Comparison of ENCODE assay signal across 9 cellular contexts in genomic region chr1:17539202-17539525, GRCh38. TPM values are rescaled to one million over a fixed set of nuclear protein-coding genes. Genes with fewer than 3 reads are reported as not detected.
DNase-seq lines count a peak whose midpoint lies in the region; ATAC-seq and TF ChIP-seq lines count a peak whose summit lies in the region.
"Had no signal": no experiment of that assay in that cellular context is flagged by ENCODE, and none has a peak within 500 bp of the region (broad histone marks: within the 10 kb centered on the region; RNA-seq: fewer than 3 reads in every experiment).

No MANE protein-coding gene starts in this region.

- ATAC-seq in HG03571 (IDR thresholded peaks at IDR 0.05; ENCODE audit: unreplicated experiment) = no peak

- 1 to 14% (median 4%) methylated on average over 14 to 20 of the region's 20 CpGs for WGBS in stomach, 5 donors

- no peaks in the 10 kb centered on the region for H3K27me3 ChIP-seq in HUES48 (ENCODE audit: control insufficient read depth, insufficient read depth, low read length)
- no peaks in the 10 kb centered on the region for H3K27me3 ChIP-seq in brain microvascular endothelial cell (replicated peaks)
- H3K27me3 ChIP-seq in layer of hippocampus (ENCODE audit: control insufficient read depth, insufficient read depth, low read length) = no peaks in the 10 kb centered on the region
- peaks cover 0 to 28% (median 0%) of the 10 kb centered on the region in 3 donors for H3K27me3 ChIP-seq in stomach

- intact Hi-C loops in stomach (cut with DNase I; ENCODE audit: low total_unique reads) = no loop called here

- no peak for TF ChIP-seq CTCF in brain microvascular endothelial cell (IDR thresholded peaks at IDR 0.05; ENCODE audit: low read depth, low read length, missing control alignments)
- no peak for TF ChIP-seq CTCF in stomach (IDR thresholded peaks at IDR 0.05)

- no peak for TF ChIP-seq POLR2A in stomach (IDR thresholded peaks at IDR 0.05)

- H3K9me3 ChIP-seq in HUES48 (ENCODE audit: control insufficient read depth, insufficient read depth, low read length) (no peaks in the 10 kb centered on the region), stomach (no peaks in the 10 kb centered on the region)

- H3K36me3 ChIP-seq in HUES48 (ENCODE audit: control insufficient read depth, insufficient read depth, low read length) (no peaks in the 10 kb centered on the region), brain microvascular endothelial cell (replicated peaks) (no peaks in the 10 kb centered on the region), stomach (no peaks in the 10 kb centered on the region)

- H3K27ac ChIP-seq in HUES48 (ENCODE audit: low read depth, low read length) (no peak overlapping the region), brain microvascular endothelial cell (no peak overlapping the region), layer of hippocampus (ENCODE audit: low read depth, low read length) (peak overlapping the region; percentile 48), stomach (peak overlapping the region; percentile 44 to 94 (median 87))

- DNase-seq in brain microvascular endothelial cell (no peak), stomach (no peak), NCI-H146 (lab: John Stamatoyannopoulos, UW) (no peak), C1 segment of cervical spinal cord (lab: John Stamatoyannopoulos, UW) (no peak)
- DNase-seq in stimulated activated naive CD4-positive, alpha-beta T cell treated with Interleukin-2 at 50 U/mL for 16 hours (lab: John Stamatoyannopoulos, UW) = no peak
- DNase-seq: NCI-H748 treated with DMSO at 0.1 percent for 48 hours had no signal

- in situ Hi-C loops in brain microvascular endothelial cell (cut with HindIII; ENCODE audit: low pct_ligation_motif_present, low sequenced_read_pairs) = no loop called here

- no peak for TF ChIP-seq EP300 in stomach (IDR thresholded peaks at IDR 0.05)

- H3K4me1 ChIP-seq in HUES48 (ENCODE audit: control insufficient read depth, insufficient read depth, low read length) = peaks cover 27% of the 10 kb centered on the region
- H3K4me1 ChIP-seq in stomach = peaks cover 27 to 75% (median 52%) of the 10 kb centered on the region in 4 donors

- peak overlapping the region; percentile 30 for H3K9ac ChIP-seq in HUES48 (ENCODE audit: low read depth, low read length)

- H3K4me3 ChIP-seq in HUES48 (ENCODE audit: low read depth, low read length) = peak overlapping the region; percentile 60
- H3K4me3 ChIP-seq in brain microvascular endothelial cell (ENCODE audit: low read depth, low read length) = peak overlapping the region; percentile 35
- peak overlapping the region; percentile 50 to 73 (median 68) for H3K4me3 ChIP-seq in stomach

RNA-seq across cellular contexts. Expression of gene ARHGEF10L, which starts 0.3 kb away (rescaled TPM):
- 100 to 1,000 TPM in 2 of 5 donors, 10 to 100 TPM in 3; 24.2 to 329 (median 75.4) TPM for total RNA-seq in stomach
- 10 to 100 TPM; 15.4 to 49.2 (median 22.5) TPM for polyA plus RNA-seq in stomach

Comparison
In these comparisons a context has a peak if more than half of its experiments do, and no peak if none do; other contexts are left out.
1. H3K27ac ChIP-seq: peak in layer of hippocampus (single experiment) and stomach (5 of 5); none in HUES48 (single experiment) and brain microvascular endothelial cell (single experiment).
2. Peak in every context shown above with its lines, with median percentiles within 50 percentile points of each other: H3K4me3 ChIP-seq.